15 cellular contexts compared by ENCODE assay signal in genomic region chr15:74072132-74072531, GRCh38. TPM values are rescaled to one million over a fixed set of nuclear protein-coding genes. Genes with fewer than 3 reads are reported as not detected.
"Had no signal": no experiment of that assay in that cellular context is flagged by ENCODE, and none has a peak within 500 bp of the region (broad histone marks: within the 10 kb centered on the region; RNA-seq: fewer than 3 reads in every experiment).

No MANE protein-coding gene starts in this region.

RNA-seq across cellular contexts. Expression of gene GOLGA6A, which starts 10.2 kb away (rescaled TPM):
- total RNA-seq: activated naive CD8-positive, alpha-beta T cell treated with anti-CD3 and anti-CD28 coated beads for 36 hours; activated T-cell treated with anti-CD3 and anti-CD28 coated beads, Interleukin-2, amount 50 U/mL, for 4 hours; activated T-helper 1 cell treated with anti-CD3 and anti-CD28 coated beads, Interleukin-12 subunit alpha, Interleukin-12 subunit beta, Interleukin-2, Interleukin-4 antibody, amounts not matched to agents 30 ng/mL and 10 ng/mL and 1 ng/mL, durations not matched to agents 14 hours and 24 hours and 36 hours; activated T-helper 2 cell treated with anti-CD3 and anti-CD28 coated beads, Interferon-gamma antibody, Interleukin-2, Interleukin-4, amounts not matched to agents 10 μg/mL and 5 μg/mL and 100 μg/mL, durations not matched to agents 14 hours and 24 hours and 36 hours; adrenal gland; aorta; ascending aorta; body of pancreas; bronchial epithelial cell; cardiac septum had no signal

RNA-seq across cellular contexts. Expression of gene ISLR2, which starts 58.3 kb away (rescaled TPM):
- total RNA-seq: activated naive CD4-positive, alpha-beta T cell treated with anti-CD3 and anti-CD28 coated beads for 36 hours; activated naive CD4-positive, alpha-beta T cell treated with anti-CD3 and anti-CD28 coated beads, Interleukin-2, amount 50 U/mL, for 72 hours; activated naive CD8-positive, alpha-beta T cell treated with anti-CD3 and anti-CD28 coated beads for 36 hours; activated naive CD8-positive, alpha-beta T cell treated with anti-CD3 and anti-CD28 coated beads, Interleukin-2, amount 10 ng/mL, durations not matched to agents 7 days and 5 days; activated T-cell treated with anti-CD3 and anti-CD28 coated beads, Interleukin-2, amount 50 U/mL, for 4 hours; activated T-helper 1 cell treated with anti-CD3 and anti-CD28 coated beads, Interleukin-12 subunit alpha, Interleukin-12 subunit beta, Interleukin-2, Interleukin-4 antibody, amounts not matched to agents 30 ng/mL and 10 ng/mL and 1 ng/mL, durations not matched to agents 14 hours and 24 hours and 36 hours; activated T-helper 17 cell treated with anti-CD3 and anti-CD28 coated beads, Interleukin-2, amount 50 U/mL, for 72 hours; activated T-helper 2 cell treated with anti-CD3 and anti-CD28 coated beads, Interferon-gamma antibody, Interleukin-2, Interleukin-4, amounts not matched to agents 10 μg/mL and 5 μg/mL and 100 μg/mL, durations not matched to agents 14 hours and 24 hours and 36 hours; body of pancreas; bronchial epithelial cell; cardiac muscle cell had no signal
